ENCODE assay signal across 25 cellular contexts in the genomic region with DNA sequence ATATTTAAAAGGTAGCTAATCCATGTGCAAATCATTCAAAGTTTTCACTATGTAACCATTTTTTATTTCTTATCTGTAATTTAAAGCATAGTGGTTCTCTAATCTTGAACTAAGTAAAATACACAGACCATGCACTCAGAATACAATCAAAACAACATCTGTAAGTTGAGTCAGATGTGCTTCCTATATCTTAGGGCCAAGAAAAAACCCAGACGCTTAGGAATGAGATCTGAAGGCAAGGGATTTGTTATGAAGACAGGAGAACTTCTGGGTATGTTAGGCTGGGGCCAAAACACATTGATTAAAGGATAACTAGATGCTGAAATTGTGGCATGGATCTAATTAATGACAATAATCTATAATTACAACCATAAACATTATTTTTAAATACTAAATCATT.
"Had no signal": no experiment of that assay in that cellular context is flagged by ENCODE, and none has a peak within 500 bp of the region (broad histone marks: within the 10 kb centered on the region; RNA-seq: fewer than 3 reads in every experiment).

No MANE protein-coding gene starts in this region.

- H3K4me3 ChIP-seq: K562, SK-N-MC had no signal

- DNase-seq: activated CD4-positive, alpha-beta T cell treated with anti-CD3 and anti-CD28 coated beads for 4 hours; activated CD8-positive, alpha-beta memory T cell treated with anti-CD3 and anti-CD28 coated beads, Interleukin-2, amount 50 U/mL, for 48 hours; activated CD8-positive, alpha-beta T cell treated with anti-CD3 and anti-CD28 coated beads, Interleukin-2, amount 10 ng/mL, durations not matched to agents 7 days and 5 days; activated naive CD4-positive, alpha-beta T cell treated with anti-CD3 and anti-CD28 coated beads, Interleukin-2, amount 50 U/mL, for 16 hours; activated naive CD8-positive, alpha-beta T cell treated with anti-CD3 and anti-CD28 coated beads, Interleukin-2, amount 10 ng/mL, durations not matched to agents 7 days and 5 days; activated T-cell treated with anti-CD3 and anti-CD28 coated beads, Interleukin-2, amount 50 U/mL, for 1 hour; amniotic stem cell; Karpas-422; MM.1S; NCI-H1105; NCI-H1436; NCI-H1694 treated with DMSO at 0.1 percent for 48 hours; NCI-H2029 treated with DMSO at 0.1 percent for 48 hours; NCI-H345; NCI-H510A treated with DMSO at 0.1 percent for 48 hours; NCI-H69; NK-92 treated with Interleukin-12 subunit alpha and Interleukin-12 subunit beta, amount 100 ng/mL, for 24 hours; OCI-M1; RPMI8226; T-helper 1 cell had no signal

- ATAC-seq: activated CD8-positive, alpha-beta T cell treated with anti-CD3 and anti-CD28 coated beads, Interleukin-2, amount 10 ng/mL, durations not matched to agents 7 days and 5 days; K562; Panc1; Right ventricle myocardium inferior had no signal

- H3K27ac ChIP-seq: SK-N-MC, VCaP had no signal
